24 cellular contexts compared by ENCODE assay signal in the genomic region with DNA sequence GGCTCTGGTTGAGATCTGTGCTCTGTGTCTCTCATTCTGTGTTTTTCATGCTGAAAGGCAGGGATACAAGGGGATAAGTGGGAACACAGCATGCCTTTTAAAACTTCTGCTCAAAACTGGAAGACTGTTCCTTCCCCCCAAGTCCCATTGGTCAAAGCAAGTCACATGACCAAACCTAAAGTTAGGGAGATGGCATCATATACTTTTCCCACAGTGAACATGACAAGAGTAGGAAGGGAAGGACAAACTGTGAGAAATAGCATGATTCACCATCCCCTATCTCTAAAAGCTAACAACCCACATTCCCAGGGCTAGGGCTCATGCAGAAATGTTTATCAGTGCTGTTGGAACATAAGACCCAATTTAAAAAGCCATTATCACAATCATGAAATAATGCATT. TPM values are rescaled to one million over a fixed set of nuclear protein-coding genes. Genes with fewer than 3 reads are reported as not detected.
DNase-seq lines count a peak whose midpoint lies in the region; ATAC-seq and TF ChIP-seq lines count a peak whose summit lies in the region.
"Had no signal": no experiment of that assay in that cellular context is flagged by ENCODE, and none has a peak within 500 bp of the region (broad histone marks: within the 10 kb centered on the region; RNA-seq: fewer than 3 reads in every experiment).

No MANE protein-coding gene starts in this region.

- DNase-seq in GM23248 (peak; percentile 55), RKO (ENCODE audit: low spot score) (peak; percentile 51), endodermal cell (peak; percentile 53), osteoblast (ENCODE audit: insufficient read length, low spot score, missing footprints) (no peak), RPMI8226 (no peak), suprapubic skin (ENCODE audit: low spot score in 2 of 2) (no peak), middle frontal gyrus (ENCODE audit: extremely low spot score, low spot score) (no peak)
- DNase-seq: activated CD8-positive, alpha-beta T cell treated with anti-CD3 and anti-CD28 coated beads, Interleukin-2, amount 10 ng/mL, durations not matched to agents 7 days and 5 days; dermis blood vessel endothelial cell; DMS79 treated with DMSO at 0.1 percent for 48 hours; Kasumi-1; lower lobe of right lung; NCI-H1694 treated with DMSO at 0.1 percent for 48 hours; NCI-H446 treated with DMSO at 0.1 percent for 48 hours; sigmoid colon; stimulated activated CD4-positive, alpha-beta T cell treated with anti-CD3 and anti-CD28 coated beads, Interleukin-4, amount 100 ng/mL, for 4 hours; upper lobe of left lung had no signal

- H3K27me3 ChIP-seq in GM23248 (replicated peaks; ENCODE audit: insufficient read depth): peaks cover 9% of the 10 kb centered on the region; the same call in 1 of the 2 replicates
- H3K27me3 ChIP-seq in endodermal cell (ENCODE audit: control insufficient read depth, insufficient read depth, low read length, poor library complexity, severe bottlenecking): no peaks in the 10 kb centered on the region
- H3K27me3 ChIP-seq in osteoblast (ENCODE audit: insufficient read depth, low read length): peaks cover 2% of the 10 kb centered on the region
- H3K27me3 ChIP-seq in suprapubic skin: peaks cover 5% of the 10 kb centered on the region
- H3K27me3 ChIP-seq: ascending aorta, BLaER1, sigmoid colon, upper lobe of left lung had no signal

- H3K4me2 ChIP-seq in GM23248 (ENCODE audit: unreplicated experiment): no peak overlapping the region
- H3K4me2 ChIP-seq in osteoblast (ENCODE audit: insufficient read depth, low read length): no peak overlapping the region
- H3K4me2 ChIP-seq: BLaER1 had no signal

- H3K4me1 ChIP-seq in GM23248 (ENCODE audit: insufficient read depth): peaks cover 7% of the 10 kb centered on the region; the same call in 1 of the 2 replicates
- H3K4me1 ChIP-seq in endodermal cell (ENCODE audit: control insufficient read depth, insufficient read depth, low read length): peaks cover 9% of the 10 kb centered on the region
- peaks cover 7% of the 10 kb centered on the region for H3K4me1 ChIP-seq in osteoblast (ENCODE audit: insufficient read depth, low read length)
- H3K4me1 ChIP-seq in suprapubic skin: no peaks in the 10 kb centered on the region
- H3K4me1 ChIP-seq: ascending aorta, BLaER1, lower lobe of right lung, sigmoid colon, upper lobe of left lung had no signal

- H2AFZ ChIP-seq in GM23248 (no peak overlapping the region), osteoblast (ENCODE audit: low read length) (peak overlapping the region; percentile 76)

- in situ Hi-C loops in GM23248 (cut with MboI): no loop called here

- H3K9me3 Mint-ChIP-seq in endodermal cell: peaks cover 11% of the 10 kb centered on the region
- H3K9me3 Mint-ChIP-seq: activated T-helper 2 cell treated with anti-CD3 and anti-CD28 coated beads, Interferon-gamma antibody, Interleukin-2, Interleukin-4, amounts not matched to agents 10 μg/mL and 5 μg/mL and 100 μg/mL, durations not matched to agents 14 hours and 24 hours and 36 hours had no signal

- H3K4me1 Mint-ChIP-seq in endodermal cell: peaks cover 40% of the 10 kb centered on the region

- H3K27ac ChIP-seq in GM23248: no peak overlapping the region
- no peak overlapping the region for H3K27ac ChIP-seq in endodermal cell (ENCODE audit: low read depth, low read length)
- peak overlapping the region; percentile 36 for H3K27ac ChIP-seq in osteoblast (ENCODE audit: low read depth, low read length)
- H3K27ac ChIP-seq in suprapubic skin: no peak overlapping the region
- H3K27ac ChIP-seq: ascending aorta, BLaER1, lower lobe of right lung, sigmoid colon, upper lobe of left lung had no signal

- TF ChIP-seq POLR2A in suprapubic skin (IDR thresholded peaks at IDR 0.05): no peak

- H4K20me1 ChIP-seq in GM23248 (ENCODE audit: insufficient read depth) (no peaks in the 10 kb centered on the region), osteoblast (ENCODE audit: insufficient read depth, low read length) (no peaks in the 10 kb centered on the region)
- H4K20me1 ChIP-seq: BLaER1 had no signal

- no peaks in the 10 kb centered on the region for H3K27me3 Mint-ChIP-seq in endodermal cell (ENCODE audit: insufficient read depth)

- H3K9ac ChIP-seq in GM23248 (no peak overlapping the region), endodermal cell (ENCODE audit: extremely low read depth, low read length, poor library complexity, severe bottlenecking) (peak overlapping the region; percentile 22)
- H3K9ac ChIP-seq: BLaER1 had no signal

- peak overlapping the region; percentile 68 for H3K27ac Mint-ChIP-seq in endodermal cell
- H3K27ac Mint-ChIP-seq: activated CD8-positive, alpha-beta T cell treated with anti-CD3 and anti-CD28 coated beads, Interleukin-2, amount 10 ng/mL, durations not matched to agents 7 days and 5 days; activated T-helper 2 cell treated with anti-CD3 and anti-CD28 coated beads, Interferon-gamma antibody, Interleukin-2, Interleukin-4, amounts not matched to agents 10 μg/mL and 5 μg/mL and 100 μg/mL, durations not matched to agents 14 hours and 24 hours and 36 hours had no signal

- H3K4me3 ChIP-seq in GM23248 (no peak overlapping the region), endodermal cell (ENCODE audit: low read length) (no peak overlapping the region), osteoblast (ENCODE audit: insufficient read depth, low read length) (no peak overlapping the region), suprapubic skin (no peak overlapping the region)
- H3K4me3 ChIP-seq: ascending aorta, BLaER1, lower lobe of right lung, sigmoid colon, upper lobe of left lung had no signal

- no peaks in the 10 kb centered on the region for H3K36me3 Mint-ChIP-seq in endodermal cell (ENCODE audit: low read depth)

- H3K79me2 ChIP-seq in GM23248 (ENCODE audit: insufficient read depth) (no peaks in the 10 kb centered on the region), osteoblast (ENCODE audit: insufficient read depth, low read length) (no peaks in the 10 kb centered on the region)

- no peak for TF ChIP-seq EP300 in suprapubic skin (IDR thresholded peaks at IDR 0.05)

- TF ChIP-seq CTCF in endodermal cell (conservative IDR thresholded peaks at IDR 0.05) (no peak), osteoblast (IDR thresholded peaks at IDR 0.05; ENCODE audit: extremely low read depth, low read depth, low read length) (no peak), suprapubic skin (IDR thresholded peaks at IDR 0.05) (no peak)

- no peak overlapping the region for H3K4me3 Mint-ChIP-seq in endodermal cell
- H3K4me3 Mint-ChIP-seq: activated CD8-positive, alpha-beta T cell treated with anti-CD3 and anti-CD28 coated beads, Interleukin-2, amount 10 ng/mL, durations not matched to agents 7 days and 5 days had no signal

- no peaks in the 10 kb centered on the region for H3F3A ChIP-seq in GM23248 (ENCODE audit: insufficient read depth)

- no peaks in the 10 kb centered on the region for H3K9me3 ChIP-seq in GM23248 (ENCODE audit: low read depth)
- peaks cover 27% of the 10 kb centered on the region for H3K9me3 ChIP-seq in endodermal cell (ENCODE audit: control insufficient read depth, low read length)
- H3K9me3 ChIP-seq in osteoblast (ENCODE audit: low read depth, low read length): no peaks in the 10 kb centered on the region
- no peaks in the 10 kb centered on the region for H3K9me3 ChIP-seq in suprapubic skin
- H3K9me3 ChIP-seq: ascending aorta, BLaER1, lower lobe of right lung, sigmoid colon, upper lobe of left lung had no signal

- ATAC-seq in GM19395 (IDR thresholded peaks at IDR 0.05; ENCODE audit: unreplicated experiment): no peak
- ATAC-seq: activated CD8-positive, alpha-beta T cell treated with anti-CD3 and anti-CD28 coated beads, Interleukin-2, amount 10 ng/mL, durations not matched to agents 7 days and 5 days; HCT116; lower lobe of right lung; SK-N-SH treated with all-trans-retinoic acid at 6 μM for 48 hours had no signal

- H3K9me2 ChIP-seq in GM23248 (ENCODE audit: insufficient read depth): no peaks in the 10 kb centered on the region

- H3K36me3 ChIP-seq in GM23248 (ENCODE audit: low read depth) (no peaks in the 10 kb centered on the region), endodermal cell (ENCODE audit: control insufficient read depth, insufficient read depth, low read length) (no peaks in the 10 kb centered on the region), osteoblast (ENCODE audit: insufficient read depth, low read length) (no peaks in the 10 kb centered on the region), suprapubic skin (no peaks in the 10 kb centered on the region)
- H3K36me3 ChIP-seq: ascending aorta, BLaER1, lower lobe of right lung, sigmoid colon, upper lobe of left lung had no signal

RNA-seq across cellular contexts. Expression of gene SHISAL2B, which starts 24.2 kb away (rescaled TPM):
- not detected in 2 replicates for total RNA-seq in GM23248 (2014; rRNA removed; shearing (Covaris generic))
- polyA plus RNA-seq in GM23248 (2016; fragmentation: Nextera tagmentation; extraction: Ambion mirVana): not detected in 2 replicates
- total RNA-seq in endodermal cell: 100 to 1,000 TPM; 112 to 143 TPM
- polyA plus RNA-seq in endodermal cell (2013, experiment 1 of 2): 12.9 TPM
- polyA plus RNA-seq in endodermal cell (2013, experiment 2 of 2): 13.5 TPM
- not detected in 2 replicates for total RNA-seq in osteoblast
- total RNA-seq in suprapubic skin: not detected
- total RNA-seq: activated CD8-positive, alpha-beta T cell treated with anti-CD3 and anti-CD28 coated beads, Interleukin-2, amount 10 ng/mL, durations not matched to agents 7 days and 5 days; activated T-helper 2 cell treated with anti-CD3 and anti-CD28 coated beads, Interferon-gamma antibody, Interleukin-2, Interleukin-4, amounts not matched to agents 10 μg/mL and 5 μg/mL and 100 μg/mL, durations not matched to agents 14 hours and 24 hours and 36 hours; ascending aorta; dermis blood vessel endothelial cell; lower lobe of right lung; sigmoid colon; upper lobe of left lung had no signal
- polyA plus RNA-seq: neural cell, sigmoid colon had no signal

Comparison
In these comparisons a context has a peak if more than half of its experiments do, and no peak if none do; other contexts are left out.
1. DNase-seq: peak in GM23248 (single experiment), RKO (single experiment) and endodermal cell (single experiment); none in osteoblast (single experiment), RPMI8226 (single experiment), suprapubic skin (0 of 2) and middle frontal gyrus (single experiment).
2. RNA of gene SHISAL2B, which starts 24.2 kb away (total RNA-seq): 112 to 143 TPM in endodermal cell; not detected in GM23248, not detected in osteoblast and not detected in suprapubic skin; every median in the first group is over 100 times any median in the second.